ENCODE assay signal across 17 cellular contexts in the genomic region with DNA sequence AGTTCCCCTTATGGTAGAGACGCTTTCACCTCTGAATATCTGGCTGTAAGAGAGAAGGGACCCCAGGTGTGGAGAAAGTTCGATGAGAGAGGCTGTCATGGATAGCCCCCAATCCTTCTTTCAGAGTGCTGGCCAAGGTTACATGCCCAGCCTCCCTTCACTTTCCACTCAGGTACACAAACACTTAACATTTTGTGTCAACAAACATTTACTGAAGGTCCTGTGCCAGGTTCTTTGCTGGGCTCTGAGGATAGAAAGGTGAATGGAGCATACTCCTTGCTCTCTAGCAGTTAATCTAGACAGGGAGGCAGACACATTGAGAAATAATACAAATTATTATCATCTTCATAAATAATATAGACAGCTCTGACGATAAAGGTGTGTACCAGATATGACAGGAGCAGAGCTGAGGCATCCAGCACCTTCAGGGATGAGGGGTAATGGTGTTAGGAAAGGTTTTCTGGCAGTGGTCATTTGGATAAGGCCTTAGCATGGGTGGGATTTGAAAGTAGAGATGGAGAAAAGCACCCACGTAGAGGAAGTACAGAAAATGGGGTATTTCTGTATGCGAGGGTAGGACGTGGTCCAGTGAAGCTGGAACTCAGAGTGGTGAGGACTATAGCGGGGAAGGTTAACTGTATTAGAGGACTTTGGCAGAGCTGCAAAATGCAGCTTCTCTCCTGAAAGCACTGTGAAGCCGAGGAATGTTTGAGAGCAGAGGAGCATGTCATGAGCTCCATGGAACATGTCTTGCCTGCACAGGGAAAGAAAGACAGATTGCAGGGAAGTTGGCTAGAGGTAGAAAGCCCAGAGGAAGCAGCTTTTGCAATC. TPM values are rescaled to one million over a fixed set of nuclear protein-coding genes. Genes with fewer than 3 reads are reported as not detected.
DNase-seq lines count a peak whose midpoint lies in the region; ATAC-seq and TF ChIP-seq lines count a peak whose summit lies in the region.
"Had no signal": no experiment of that assay in that cellular context is flagged by ENCODE, and none has a peak within 500 bp of the region (broad histone marks: within the 10 kb centered on the region; RNA-seq: fewer than 3 reads in every experiment).

No MANE protein-coding gene starts in this region.

- peak in 1 of 2 donors; percentile 6 for TF ChIP-seq POLR2A in thyroid gland (IDR thresholded peaks at IDR 0.05)

- intact Hi-C loops in thyroid gland (cut with DNase I), result no loop called here

- TF ChIP-seq CTCF in thyroid gland (IDR thresholded peaks at IDR 0.05), result no peak

- peak overlapping the region; percentile 64 to 97 (median 82) for H3K27ac ChIP-seq in thyroid gland
- H3K27ac ChIP-seq: 22Rv1, spleen had no signal

- peak; percentile 7 for DNase-seq in DMS153 (lab: John Stamatoyannopoulos, UW)
- DNase-seq in DMS153 treated with DMSO at 0.1 percent for 48 hours (lab: John Stamatoyannopoulos, UW; ENCODE audit: unreplicated experiment), result no peak
- DNase-seq in thyroid gland, result peak; percentile 62 to 69
- DNase-seq in retina, result no peak
- no peak for DNase-seq in T1000 (lab: John Stamatoyannopoulos, UW)
- no peak for DNase-seq in NCI-H187 (lab: John Stamatoyannopoulos, UW)
- DNase-seq: activated CD4-positive, alpha-beta T cell treated with anti-CD3 and anti-CD28 coated beads, Interleukin-2, amount 10 ng/mL, durations not matched to agents 7 days and 5 days; DMS79; immature natural killer cell; natural killer cell; NCI-H1092 treated with DMSO at 0.1 percent for 48 hours; NCI-H774; spleen had no signal

- no peak overlapping the region for H3K4me3 ChIP-seq in thyroid gland (replicated peaks in 1 of 3)
- H3K4me3 ChIP-seq: spleen had no signal

- H3K4me1 ChIP-seq in thyroid gland, result peaks cover 81 to 95% of the 10 kb centered on the region in 2 donors

- ATAC-seq in GM21825 (IDR thresholded peaks at IDR 0.05; ENCODE audit: unreplicated experiment), result peak; percentile 27
- ATAC-seq in HG03432 (IDR thresholded peaks at IDR 0.05; ENCODE audit: unreplicated experiment), result peak; percentile 46
- ATAC-seq: natural killer cell had no signal

- no peaks in the 10 kb centered on the region for H3K36me3 ChIP-seq in thyroid gland
- H3K36me3 ChIP-seq: spleen had no signal

- WGBS in thyroid gland, 2 donors, result 43 to 49% methylated on average over 8 of the region's 8 CpGs

- H3K9me3 ChIP-seq in thyroid gland, result no peaks in the 10 kb centered on the region
- H3K9me3 ChIP-seq: spleen had no signal

- no peaks in the 10 kb centered on the region for H3K27me3 ChIP-seq in thyroid gland

RNA-seq across cellular contexts. Expression of gene PPFIBP2, which starts 19.6 kb away (rescaled TPM):
- 10 to 100 TPM; 64.3 to 91.9 (median 71.6) TPM for total RNA-seq in thyroid gland

RNA-seq across cellular contexts. Expression of gene OLFML1, which starts 48.1 kb away (rescaled TPM):
- total RNA-seq in thyroid gland, result 10 to 100 TPM in 1 of 4 donors, 1 to 10 TPM in 3; 2.7 to 11.0 (median 5.8) TPM
- total RNA-seq: activated CD4-positive, alpha-beta T cell treated with anti-CD3 and anti-CD28 coated beads, Interleukin-2, amount 10 ng/mL, durations not matched to agents 7 days and 5 days; natural killer cell; SK-MEL-5 had no signal

Comparison
In these comparisons a context has a peak if more than half of its experiments do, and no peak if none do; other contexts are left out.
1. DNase-seq: peak in DMS153 (single experiment) and thyroid gland (2 of 2); none in DMS153 treated with DMSO at 0.1 percent for 48 hours (single experiment), retina (single experiment), T1000 (single experiment) and NCI-H187 (0 of 2).